22 cellular contexts compared by ENCODE assay signal in genomic region chr11:66687831-66688281, GRCh38.
"Had no signal": no experiment of that assay in that cellular context is flagged by ENCODE, and none has a peak within 500 bp of the region (broad histone marks: within the 10 kb centered on the region; RNA-seq: fewer than 3 reads in every experiment).

No MANE protein-coding gene starts in this region.

- H3K9me3 ChIP-seq: colonic mucosa, heart left ventricle, mucosa of descending colon, ovary, tibial artery, uterus had no signal

- H3K9me3 Mint-ChIP-seq: activated CD4-positive, alpha-beta memory T cell treated with anti-CD3 and anti-CD28 coated beads, Interleukin-2, amount 10 ng/mL, durations not matched to agents 7 days and 5 days; activated naive CD8-positive, alpha-beta T cell treated with anti-CD3 and anti-CD28 coated beads, Interleukin-2, amount 10 ng/mL, durations not matched to agents 7 days and 5 days; naive B cell; neural progenitor cell had no signal

- H3K36me3 ChIP-seq: cardiac muscle cell, colonic mucosa, heart left ventricle, neural progenitor cell, ovary, uterus had no signal

- H3K4me1 Mint-ChIP-seq: activated CD4-positive, alpha-beta memory T cell treated with anti-CD3 and anti-CD28 coated beads, Interleukin-2, amount 10 ng/mL, durations not matched to agents 7 days and 5 days; activated CD8-positive, alpha-beta memory T cell treated with anti-CD3 and anti-CD28 coated beads, Interleukin-2, amount 10 ng/mL, durations not matched to agents 7 days and 5 days; activated naive CD8-positive, alpha-beta T cell treated with anti-CD3 and anti-CD28 coated beads, Interleukin-2, amount 10 ng/mL, durations not matched to agents 7 days and 5 days; neural progenitor cell had no signal

- H3K27ac ChIP-seq: cardiac muscle cell, colonic mucosa, heart left ventricle, neural progenitor cell, ovary, tibial artery, uterus had no signal

- H3K36me3 Mint-ChIP-seq: activated CD8-positive, alpha-beta memory T cell treated with anti-CD3 and anti-CD28 coated beads, Interleukin-2, amount 10 ng/mL, durations not matched to agents 7 days and 5 days; activated naive CD8-positive, alpha-beta T cell treated with anti-CD3 and anti-CD28 coated beads, Interleukin-2, amount 10 ng/mL, durations not matched to agents 7 days and 5 days; naive B cell had no signal

- H3K27ac Mint-ChIP-seq: activated CD4-positive, alpha-beta memory T cell treated with anti-CD3 and anti-CD28 coated beads, Interleukin-2, amount 10 ng/mL, durations not matched to agents 7 days and 5 days; activated CD8-positive, alpha-beta memory T cell treated with anti-CD3 and anti-CD28 coated beads, Interleukin-2, amount 10 ng/mL, durations not matched to agents 7 days and 5 days; activated naive CD8-positive, alpha-beta T cell treated with anti-CD3 and anti-CD28 coated beads, Interleukin-2, amount 10 ng/mL, durations not matched to agents 7 days and 5 days had no signal

- DNase-seq: activated CD4-positive, alpha-beta memory T cell treated with anti-CD3 and anti-CD28 coated beads, Interleukin-2, amount 10 ng/mL, durations not matched to agents 7 days and 5 days; activated CD4-positive, alpha-beta T cell treated with anti-CD3 and anti-CD28 coated beads for 48 hours; activated CD4-positive, CD25-positive, alpha-beta regulatory T cell; activated CD8-positive, alpha-beta memory T cell treated with anti-CD3 and anti-CD28 coated beads, Interleukin-2, amount 10 ng/mL, durations not matched to agents 7 days and 5 days; activated naive CD4-positive, alpha-beta T cell; activated naive CD8-positive, alpha-beta T cell treated with anti-CD3 and anti-CD28 coated beads, Interleukin-2, amount 10 ng/mL, durations not matched to agents 7 days and 5 days; amygdala; colonic mucosa; heart left ventricle; left ventricle myocardium superior; mesenchymal stem cell; mucosa of descending colon; naive B cell; ovary; stimulated activated CD4-positive, alpha-beta T cell treated with anti-CD3 and anti-CD28 coated beads, Interleukin-2, amount 100 ng/mL, for 24 hours; stimulated activated naive CD4-positive, alpha-beta T cell treated with Interleukin-2 at 50 U/mL for 16 hours; T-helper 1 cell; T-helper 9 cell; uterus had no signal

- H3K4me3 Mint-ChIP-seq: activated CD4-positive, alpha-beta memory T cell treated with anti-CD3 and anti-CD28 coated beads, Interleukin-2, amount 10 ng/mL, durations not matched to agents 7 days and 5 days; activated CD8-positive, alpha-beta memory T cell treated with anti-CD3 and anti-CD28 coated beads, Interleukin-2, amount 10 ng/mL, durations not matched to agents 7 days and 5 days; activated naive CD8-positive, alpha-beta T cell treated with anti-CD3 and anti-CD28 coated beads, Interleukin-2, amount 10 ng/mL, durations not matched to agents 7 days and 5 days; naive B cell; neural progenitor cell had no signal

- H3K4me3 ChIP-seq: cardiac muscle cell, colonic mucosa, heart left ventricle, mucosa of descending colon, neural progenitor cell, ovary, tibial artery, uterus had no signal

- H3K27me3 Mint-ChIP-seq: activated CD8-positive, alpha-beta memory T cell treated with anti-CD3 and anti-CD28 coated beads, Interleukin-2, amount 10 ng/mL, durations not matched to agents 7 days and 5 days; activated naive CD8-positive, alpha-beta T cell treated with anti-CD3 and anti-CD28 coated beads, Interleukin-2, amount 10 ng/mL, durations not matched to agents 7 days and 5 days had no signal

- H3K27me3 ChIP-seq: cardiac muscle cell, colonic mucosa, heart left ventricle, neural progenitor cell, ovary, uterus had no signal

- H3K4me1 ChIP-seq: colonic mucosa, heart left ventricle, neural progenitor cell, tibial artery, uterus had no signal
